In genomic region chr2:10765461-10765860, GRCh38 we compare ENCODE assay signal across 30 cellular contexts. TPM values are rescaled to one million over a fixed set of nuclear protein-coding genes. Genes with fewer than 3 reads are reported as not detected.
DNase-seq lines count a peak whose midpoint lies in the region; TF ChIP-seq lines count a peak whose summit lies in the region.
"Had no signal": no experiment of that assay in that cellular context is flagged by ENCODE, and none has a peak within 500 bp of the region (broad histone marks: within the 10 kb centered on the region; RNA-seq: fewer than 3 reads in every experiment).

No MANE protein-coding gene starts in this region.

- H3K79me2 ChIP-seq in hepatocyte = no peaks in the 10 kb centered on the region

- CTCF ChIA-PET in Caco-2 (lab: Charles Lee) = interaction anchor here (0.6 to 0.7 kb wide), 2 partner anchors 10 to 70 kb away, joined by 3 to 5 read pairs; no protein-coding TSS in a partner anchor

- no peaks in the 10 kb centered on the region for H3K36me3 ChIP-seq in Caco-2 (ENCODE audit: control insufficient read depth, insufficient read depth, low read length)
- no peaks in the 10 kb centered on the region for H3K36me3 ChIP-seq in hepatocyte (replicated peaks; ENCODE audit: insufficient read depth, low read depth)
- no peaks in the 10 kb centered on the region for H3K36me3 ChIP-seq in sigmoid colon
- no peaks in the 10 kb centered on the region for H3K36me3 ChIP-seq in adrenal gland (replicated peaks in 1 of 2)
- H3K36me3 ChIP-seq: BLaER1 treated with 17β-estradiol and CSF1 and Interleukin-3, amounts not matched to agents 10 nM and 100 nM; neural progenitor cell; right lobe of liver; tibial nerve had no signal

- H3K4me1 ChIP-seq in Caco-2 = peaks cover 26% of the 10 kb centered on the region
- no peaks in the 10 kb centered on the region for H3K4me1 ChIP-seq in hepatocyte (ENCODE audit: insufficient read depth)
- no peaks in the 10 kb centered on the region for H3K4me1 ChIP-seq in sigmoid colon
- no peaks in the 10 kb centered on the region for H3K4me1 ChIP-seq in adrenal gland (replicated peaks in 1 of 2)
- H3K4me1 ChIP-seq: right lobe of liver had no signal

- no peaks in the 10 kb centered on the region for H3K9me3 Mint-ChIP-seq in Caco-2 (ENCODE audit: unreplicated experiment)
- H3K9me3 Mint-ChIP-seq: activated naive CD4-positive, alpha-beta T cell treated with anti-CD3 and anti-CD28 coated beads for 36 hours; activated T-cell treated with anti-CD3 and anti-CD28 coated beads, Interleukin-2, amount 50 U/mL, for 72 hours; memory B cell; neural progenitor cell; T-helper 1 cell treated with Interleukin-12 subunit alpha and Interleukin-12 subunit beta and Interleukin-4 antibody, amounts not matched to agents 30 μg/mL and 1 μg/mL, for 36 hours had no signal

- no peaks in the 10 kb centered on the region for H4K20me1 ChIP-seq in hepatocyte (ENCODE audit: insufficient read depth, poor library complexity, severe bottlenecking)

- peak overlapping the region; percentile 64 for H3K4me3 Mint-ChIP-seq in Caco-2 (ENCODE audit: unreplicated experiment)
- H3K4me3 Mint-ChIP-seq: activated naive CD4-positive, alpha-beta T cell treated with anti-CD3 and anti-CD28 coated beads for 36 hours; activated T-cell treated with anti-CD3 and anti-CD28 coated beads, Interleukin-2, amount 50 U/mL, for 72 hours; brain; memory B cell; neural progenitor cell; T-helper 1 cell treated with Interleukin-12 subunit alpha and Interleukin-12 subunit beta and Interleukin-4 antibody, amounts not matched to agents 30 μg/mL and 1 μg/mL, for 36 hours had no signal

- H2AFZ ChIP-seq in hepatocyte = no peak overlapping the region
- H2AFZ ChIP-seq: neural progenitor cell had no signal

- H3K4me1 Mint-ChIP-seq in Caco-2 (ENCODE audit: low read depth, unreplicated experiment) = peaks cover 15% of the 10 kb centered on the region

- peak; percentile 86 to 95 for DNase-seq in Caco-2
- peak; percentile 87 for DNase-seq in LoVo (ENCODE audit: low spot score)
- peak; percentile 64 for DNase-seq in hepatocyte (ENCODE audit: low spot score)
- DNase-seq in sigmoid colon = peak; percentile 47
- DNase-seq in activated CD4-positive, alpha-beta T cell treated with anti-CD3 and anti-CD28 coated beads, Interleukin-2, amount 50 U/mL, for 4 hours = no peak
- DNase-seq in adrenal gland = no peak
- DNase-seq in HuH-7 (ENCODE audit: low spot score) = no peak
- no peak for DNase-seq in occipital lobe (lab: John Stamatoyannopoulos, UW)
- DNase-seq: activated CD4-positive, alpha-beta T cell treated with anti-CD3 and anti-CD28 coated beads, Interleukin-2, amount 50 U/mL, for 48 hours; activated naive CD4-positive, alpha-beta T cell treated with anti-CD3 and anti-CD28 coated beads for 36 hours; activated T-cell treated with anti-CD3 and anti-CD28 coated beads, Interleukin-2, amount 50 U/mL, for 72 hours; cerebellar nuclear complex; COR-L47; DMS79; GDM1; HCEC 1CT; hypothalamus; left cardiac atrium; NCI-H1436 treated with DMSO at 0.1 percent for 48 hours; NCI-H446 treated with DMSO at 0.1 percent for 48 hours; right lobe of liver; stimulated activated CD4-positive, alpha-beta T cell treated with anti-CD3 and anti-CD28 coated beads, Interleukin-4, amount 100 ng/mL, for 24 hours had no signal

- intact Hi-C loops in Caco-2 (cut with micrococcal nuclease; ENCODE audit: unreplicated experiment) = loop anchor here (1.0 kb wide), 2 partner anchors 13 to 56 kb away; no protein-coding TSS in a partner anchor
- intact Hi-C loops in sigmoid colon (cut with DNase I) = no loop called here
- intact Hi-C loops in adrenal gland (cut with DNase I) = no loop called here

- TF ChIP-seq POLR2A in sigmoid colon (IDR thresholded peaks at IDR 0.05) (no peak), adrenal gland (IDR thresholded peaks at IDR 0.05) (no peak)

- no TSS peak for BruUV-seq in Caco-2 (replicated peaks; lab: Mats Ljungman, UMichigan)

- no peak for TF ChIP-seq EP300 in sigmoid colon (IDR thresholded peaks at IDR 0.05)

- no peaks in the 10 kb centered on the region for H3K9me2 ChIP-seq in hepatocyte (replicated peaks; ENCODE audit: insufficient read depth)

- H3K27me3 Mint-ChIP-seq in Caco-2 (ENCODE audit: insufficient read depth, unreplicated experiment) = no peaks in the 10 kb centered on the region

- TF ChIP-seq CTCF in Caco-2 (IDR thresholded peaks at IDR 0.05; ENCODE audit: insufficient read depth in 1 of 2, low read depth in 1 of 2, low read length in 1 of 2, severe bottlenecking in 1 of 2, unreplicated experiment in 1 of 2) = peak in 1 of 2 experiments; percentile 11
- TF ChIP-seq CTCF in hepatocyte (IDR thresholded peaks at IDR 0.05; ENCODE audit: poor library complexity) = no peak
- TF ChIP-seq CTCF in sigmoid colon (IDR thresholded peaks at IDR 0.05) = no peak
- no peak for TF ChIP-seq CTCF in adrenal gland (IDR thresholded peaks at IDR 0.05)

- no peak overlapping the region for H3K4me3 ChIP-seq in Caco-2 (ENCODE audit: low read depth, low read length)
- H3K4me3 ChIP-seq in hepatocyte = no peak overlapping the region
- no peak overlapping the region for H3K4me3 ChIP-seq in sigmoid colon
- H3K4me3 ChIP-seq in adrenal gland = no peak overlapping the region
- H3K4me3 ChIP-seq: BLaER1 treated with 17β-estradiol and CSF1 and Interleukin-3, amounts not matched to agents 10 nM and 100 nM; neural progenitor cell; right lobe of liver; SK-N-MC; tibial nerve had no signal

- 77% methylated on average over 3 of the region's 5 CpGs for WGBS in hepatocyte (ENCODE audit: low lambda C conversion rate, missing lambda C conversion rate)
- WGBS in sigmoid colon, 2 donors = 15 to 48% methylated on average over 5 of the region's 5 CpGs
- 54 to 100% (median 77%) methylated on average over 1 to 5 of the region's 5 CpGs for WGBS in adrenal gland, 4 donors

- H3K27me3 ChIP-seq in Caco-2 (replicated peaks; ENCODE audit: control insufficient read depth, insufficient read depth, low read length) = no peaks in the 10 kb centered on the region
- no peaks in the 10 kb centered on the region for H3K27me3 ChIP-seq in hepatocyte
- no peaks in the 10 kb centered on the region for H3K27me3 ChIP-seq in sigmoid colon
- H3K27me3 ChIP-seq in adrenal gland = no peaks in the 10 kb centered on the region
- H3K27me3 ChIP-seq: BLaER1 treated with 17β-estradiol and CSF1 and Interleukin-3, amounts not matched to agents 10 nM and 100 nM; neural progenitor cell; right lobe of liver; tibial nerve had no signal

- no peaks in the 10 kb centered on the region for H3K36me3 Mint-ChIP-seq in Caco-2 (ENCODE audit: insufficient read depth, unreplicated experiment)
- H3K36me3 Mint-ChIP-seq: brain, memory B cell, neural progenitor cell had no signal

- peak overlapping the region; percentile 99 for H3K27ac Mint-ChIP-seq in Caco-2 (ENCODE audit: unreplicated experiment)
- H3K27ac Mint-ChIP-seq: activated naive CD4-positive, alpha-beta T cell treated with anti-CD3 and anti-CD28 coated beads for 36 hours; activated T-cell treated with anti-CD3 and anti-CD28 coated beads, Interleukin-2, amount 50 U/mL, for 72 hours; brain; memory B cell; neural progenitor cell; T-helper 1 cell treated with Interleukin-12 subunit alpha and Interleukin-12 subunit beta and Interleukin-4 antibody, amounts not matched to agents 30 μg/mL and 1 μg/mL, for 36 hours had no signal

- POLR2A ChIA-PET in Caco-2 (lab: Charles Lee) = no interaction called here

- no peak overlapping the region for H3K4me2 ChIP-seq in hepatocyte
- H3K4me2 ChIP-seq: neural progenitor cell had no signal

- H3K9me3 ChIP-seq in Caco-2 (no peaks in the 10 kb centered on the region), hepatocyte (ENCODE audit: low read depth) (no peaks in the 10 kb centered on the region), sigmoid colon (no peaks in the 10 kb centered on the region), adrenal gland (replicated peaks in 1 of 3) (no peaks in the 10 kb centered on the region)
- H3K9me3 ChIP-seq: BLaER1 treated with 17β-estradiol and CSF1 and Interleukin-3, amounts not matched to agents 10 nM and 100 nM; right lobe of liver; tibial nerve had no signal

- H3K27ac ChIP-seq in hepatocyte = peak overlapping the region; percentile 74
- no peak overlapping the region for H3K27ac ChIP-seq in sigmoid colon
- no peak overlapping the region for H3K27ac ChIP-seq in adrenal gland
- H3K27ac ChIP-seq: BLaER1 treated with 17β-estradiol and CSF1 and Interleukin-3, amounts not matched to agents 10 nM and 100 nM; neural progenitor cell; right lobe of liver; SK-N-MC; tibial nerve had no signal

RNA-seq across cellular contexts. Expression of gene ATP6V1C2, which starts 44.0 kb away (rescaled TPM):
- 4.2 and 4.8 TPM in 2 replicates for total RNA-seq in Caco-2 (2022)
- total RNA-seq in hepatocyte = 0.32 and 0.57 TPM in 2 replicates
- polyA plus RNA-seq in hepatocyte = 1.3 and 2.0 TPM in 2 replicates
- under 1 TPM in 1 of 4 donors, not detected in 3; 0.55 TPM for total RNA-seq in sigmoid colon
- polyA plus RNA-seq in sigmoid colon = under 1 TPM; under 0.01 to 0.93 (median 0.23) TPM
- 1 to 10 TPM in 1 of 8 donors, under 1 TPM in 6, not detected in 1; 0.14 to 1.4 (median 0.67) TPM for total RNA-seq in adrenal gland
- 1 to 10 TPM; 1.8 to 7.7 (median 2.6) TPM for polyA plus RNA-seq in adrenal gland
- 0.16 TPM for total RNA-seq in occipital lobe
- total RNA-seq: activated naive CD4-positive, alpha-beta T cell treated with anti-CD3 and anti-CD28 coated beads for 36 hours; LHCN-M2 had no signal

RNA-seq across cellular contexts. Expression of gene PDIA6, which starts 47.1 kb away (rescaled TPM):
- total RNA-seq in Caco-2 (2022) = 379 and 384 TPM in 2 replicates
- total RNA-seq in hepatocyte = 507 and 515 TPM in 2 replicates
- 715 and 766 TPM in 2 replicates for polyA plus RNA-seq in hepatocyte
- 10 to 100 TPM; 57.3 to 90.3 (median 81.0) TPM for total RNA-seq in sigmoid colon
- polyA plus RNA-seq in sigmoid colon = 100 to 1,000 TPM in 1 of 3 donors, 10 to 100 TPM in 2; 31.8 to 211 (median 64.0) TPM
- 100 to 1,000 TPM in 7 of 8 donors, 10 to 100 TPM in 1; 92.3 to 434 (median 142) TPM for total RNA-seq in adrenal gland
- 100 to 1,000 TPM in 1 of 3 donors, 10 to 100 TPM in 2; 28.6 to 490 (median 36.2) TPM for polyA plus RNA-seq in adrenal gland
- total RNA-seq in occipital lobe = 102 TPM

Comparison
In these comparisons a context has a peak if more than half of its experiments do, and no peak if none do; other contexts are left out.
1. DNase-seq: peak in Caco-2 (2 of 2), LoVo (single experiment), hepatocyte (single experiment) and sigmoid colon (single experiment); none in activated CD4-positive, alpha-beta T cell treated with anti-CD3 and anti-CD28 coated beads, Interleukin-2, amount 50 U/mL, for 4 hours (0 of 2), adrenal gland (0 of 7), HuH-7 (single experiment) and occipital lobe (single experiment).